9 cellular contexts compared by ENCODE assay signal in genomic region chr2:23595601-23596251, GRCh38.
DNase-seq lines count a peak whose midpoint lies in the region; ATAC-seq, FAIRE-seq and TF ChIP-seq lines count a peak whose summit lies in the region.
"Had no signal": no experiment of that assay in that cellular context is flagged by ENCODE, and none has a peak within 500 bp of the region (broad histone marks: within the 10 kb centered on the region; RNA-seq: fewer than 3 reads in every experiment).

No MANE protein-coding gene starts in this region.

- WGBS in A549 (ENCODE audit: missing lambda C conversion rate): 77% methylated on average over 12 of the region's 13 CpGs
- WGBS in mesendoderm (ENCODE audit: extremely low coverage, insufficient coverage, low lambda C conversion rate): no CpG with 5 or more reads among the region's 13 CpGs

- H3K27me3 Mint-ChIP-seq in activated naive CD8-positive, alpha-beta T cell treated with anti-CD3 and anti-CD28 coated beads for 36 hours: no peaks in the 10 kb centered on the region

- H3K27me3 ChIP-seq in mesendoderm (ENCODE audit: insufficient read depth, low read length, poor library complexity): no peaks in the 10 kb centered on the region

- H3K23ac ChIP-seq in mesendoderm (ENCODE audit: low read length): no peak overlapping the region

- no peaks in the 10 kb centered on the region for H3K36me3 ChIP-seq in mesendoderm (ENCODE audit: control insufficient read depth, insufficient read depth, low read length)
- H3K36me3 ChIP-seq: BLaER1 treated with 17β-estradiol and CSF1 and Interleukin-3, amounts not matched to agents 10 nM and 100 nM had no signal

- no peaks in the 10 kb centered on the region for H3K4me1 ChIP-seq in A549
- peaks cover 4% of the 10 kb centered on the region for H3K4me1 ChIP-seq in mesendoderm (ENCODE audit: control insufficient read depth, low read depth, low read length)

- peak overlapping the region; percentile 49 for H3K56ac ChIP-seq in mesendoderm (ENCODE audit: low read length)

- no peak for TF ChIP-seq RAD21 in A549 (conservative IDR thresholded peaks at IDR 0.05 in 1 of 2, IDR thresholded peaks at IDR 0.05 in 1 of 2)

- no peaks in the 10 kb centered on the region for H3K79me1 ChIP-seq in mesendoderm (ENCODE audit: low read length)

- H3K4me2 ChIP-seq in A549 (no peak overlapping the region), mesendoderm (ENCODE audit: low read length) (no peak overlapping the region)
- H3K4me2 ChIP-seq: BLaER1 treated with 17β-estradiol and CSF1 and Interleukin-3, amounts not matched to agents 10 nM and 100 nM had no signal

- CTCF ChIA-PET in A549 (lab: Yijun Ruan, JAX): interaction anchor here (0.6 kb wide), 1 partner anchor 9 kb away, joined by 3 read pairs; no protein-coding TSS in a partner anchor

- no peaks in the 10 kb centered on the region for H3K9me3 ChIP-seq in A549
- H3K9me3 ChIP-seq: BLaER1 treated with 17β-estradiol and CSF1 and Interleukin-3, amounts not matched to agents 10 nM and 100 nM had no signal

- H3K36me3 Mint-ChIP-seq in activated naive CD8-positive, alpha-beta T cell treated with anti-CD3 and anti-CD28 coated beads for 36 hours: no peaks in the 10 kb centered on the region

- no peak for FAIRE-seq in A549 (lab: Jason Lieb, UNC)

- DNase-seq in A549 (ENCODE audit: low read depth in 1 of 2, low spot score in 1 of 2) (no peak), NCI-H2029 (lab: John Stamatoyannopoulos, UW) (peak; percentile 50), cerebellar cortex (ENCODE audit: low spot score) (peak; percentile 19), mesendoderm (peak; percentile 92), UCSD-AML1 (lab: John Stamatoyannopoulos, UW; ENCODE audit: unreplicated experiment) (no peak), MV-4-11 (lab: John Stamatoyannopoulos, UW) (no peak)
- DNase-seq in activated naive CD8-positive, alpha-beta T cell treated with anti-CD3 and anti-CD28 coated beads for 36 hours: no peak

- no peak overlapping the region for H2BK120ac ChIP-seq in mesendoderm (ENCODE audit: low read depth, low read length)

- no peaks in the 10 kb centered on the region for H3K79me2 ChIP-seq in mesendoderm (ENCODE audit: control insufficient read depth, insufficient read depth, low read length)

- no peak overlapping the region for H4K5ac ChIP-seq in mesendoderm (ENCODE audit: low read length)

- no peak for TF ChIP-seq CTCF in A549 (IDR thresholded peaks at IDR 0.05)

- no peaks in the 10 kb centered on the region for H3K4me1 Mint-ChIP-seq in activated naive CD8-positive, alpha-beta T cell treated with anti-CD3 and anti-CD28 coated beads for 36 hours

- H3K18ac ChIP-seq in mesendoderm (ENCODE audit: low read length): no peak overlapping the region

- no peak overlapping the region for H3K9ac ChIP-seq in mesendoderm (ENCODE audit: low read length)
- H3K9ac ChIP-seq: BLaER1 treated with 17β-estradiol and CSF1 and Interleukin-3, amounts not matched to agents 10 nM and 100 nM had no signal

- no peak overlapping the region for H2BK15ac ChIP-seq in mesendoderm (replicated peaks; ENCODE audit: low read depth)

- no peak for TF ChIP-seq EP300 in A549 (IDR thresholded peaks at IDR 0.05)

- H3K27ac ChIP-seq in A549 (no peak overlapping the region), mesendoderm (ENCODE audit: low read depth, low read length) (no peak overlapping the region)
- H3K27ac ChIP-seq: BLaER1 treated with 17β-estradiol and CSF1 and Interleukin-3, amounts not matched to agents 10 nM and 100 nM had no signal

- H2AK5ac ChIP-seq in mesendoderm (ENCODE audit: low read length): peak overlapping the region; percentile 69

- H3K4me3 Mint-ChIP-seq in activated naive CD8-positive, alpha-beta T cell treated with anti-CD3 and anti-CD28 coated beads for 36 hours: no peak overlapping the region

- POLR2A ChIA-PET in A549 (lab: Yijun Ruan, JAX): no interaction called here

- TF ChIP-seq POLR2A in A549 (IDR thresholded peaks at IDR 0.05; ENCODE audit: low read length): no peak

- ATAC-seq in A549: peak; percentile 36 to 61; a peak in 3 of 6 replicates
- no peak for ATAC-seq in HG03469 (IDR thresholded peaks at IDR 0.05; ENCODE audit: unreplicated experiment)

- no peaks in the 10 kb centered on the region for H3K9me3 Mint-ChIP-seq in activated naive CD8-positive, alpha-beta T cell treated with anti-CD3 and anti-CD28 coated beads for 36 hours

- H3K27ac Mint-ChIP-seq in activated naive CD8-positive, alpha-beta T cell treated with anti-CD3 and anti-CD28 coated beads for 36 hours: no peak overlapping the region

- H4K8ac ChIP-seq in mesendoderm (ENCODE audit: low read depth, low read length): no peak overlapping the region

- no peak overlapping the region for H2BK5ac ChIP-seq in mesendoderm (ENCODE audit: low read length)

- H3K4me3 ChIP-seq in A549 (no peak overlapping the region), mesendoderm (ENCODE audit: low read length) (no peak overlapping the region)
- H3K4me3 ChIP-seq: BLaER1 treated with 17β-estradiol and CSF1 and Interleukin-3, amounts not matched to agents 10 nM and 100 nM had no signal

- H3K4ac ChIP-seq in mesendoderm (ENCODE audit: low read depth, low read length): no peak overlapping the region

TF ChIP-seq in A549, 52 proteins besides CTCF, POLR2A, EP300 and RAD21:
- TF ChIP-seq CHD2 (IDR thresholded peaks at IDR 0.05; ENCODE audit: low read length, partially characterized antibody) (no peak), FOSL2 (IDR thresholded peaks at IDR 0.05) (no peak), FOSL2 (CRISPR knock-in tag; IDR thresholded peaks at IDR 0.05) (no peak), ZSCAN20 (CRISPR knock-in tag; IDR thresholded peaks at IDR 0.05) (no peak)

Comparison
In these comparisons a context has a peak if more than half of its experiments do, and no peak if none do; other contexts are left out.
1. DNase-seq: peak in NCI-H2029 (single experiment), cerebellar cortex (single experiment) and mesendoderm (single experiment); none in A549 (0 of 2), UCSD-AML1 (single experiment), activated naive CD8-positive, alpha-beta T cell treated with anti-CD3 and anti-CD28 coated beads for 36 hours (single experiment) and MV-4-11 (single experiment).